Comparison of ENCODE assay signal across 22 cellular contexts in genomic region chr2:150019063-150019462, GRCh38.
"Had no signal": no experiment of that assay in that cellular context is flagged by ENCODE, and none has a peak within 500 bp of the region (broad histone marks: within the 10 kb centered on the region; RNA-seq: fewer than 3 reads in every experiment).

No MANE protein-coding gene starts in this region.

- H3K4me3 Mint-ChIP-seq: natural killer cell treated with Interleukin-12 subunit alpha and Interleukin-12 subunit beta and Interleukin-15 and Interleukin-18, amount 100 ng/mL, for 72 hours; nephron progenitor cell; neural crest cell; stimulated activated effector memory CD8-positive, alpha-beta T cell treated with anti-CD3 and anti-CD28 coated beads, Interleukin-12 subunit alpha, Interleukin-12 subunit beta, amount 100 ng/mL, for 72 hours; stimulated activated naive B cell treated with anti-CD40 and anti-IgM and Interleukin-4, amounts not matched to agents 10 μg/mL and 1 μg/mL and 100 μg/mL, for 72 hours; stimulated activated naive CD8-positive, alpha-beta T cell treated with anti-CD3 and anti-CD28 coated beads, Interleukin-15, Interleukin-2, amounts not matched to agents 100 ng/mL and 50 ng/mL, for 24 hours had no signal

- H3K27me3 Mint-ChIP-seq: natural killer cell treated with Interleukin-12 subunit alpha and Interleukin-12 subunit beta and Interleukin-15 and Interleukin-18, amount 100 ng/mL, for 72 hours; stimulated activated naive B cell treated with anti-CD40 and anti-IgM and Interleukin-4, amounts not matched to agents 10 μg/mL and 1 μg/mL and 100 μg/mL, for 72 hours; stimulated activated naive CD8-positive, alpha-beta T cell treated with anti-CD3 and anti-CD28 coated beads, Interleukin-15, Interleukin-2, amounts not matched to agents 100 ng/mL and 50 ng/mL, for 24 hours had no signal

- ATAC-seq: natural killer cell treated with Interleukin-12 subunit alpha and Interleukin-12 subunit beta and Interleukin-15 and Interleukin-18, amount 100 ng/mL, for 72 hours; pancreas; right cardiac atrium; right lobe of liver; stimulated activated effector memory CD8-positive, alpha-beta T cell treated with anti-CD3 and anti-CD28 coated beads, Interleukin-12 subunit alpha, Interleukin-12 subunit beta, amount 100 ng/mL, for 72 hours; stimulated activated naive B cell treated with anti-CD40 and anti-IgM and Interleukin-4, amounts not matched to agents 10 μg/mL and 1 μg/mL and 100 μg/mL, for 72 hours had no signal

- H3K36me3 Mint-ChIP-seq: natural killer cell treated with Interleukin-12 subunit alpha and Interleukin-12 subunit beta and Interleukin-15 and Interleukin-18, amount 100 ng/mL, for 72 hours; stimulated activated effector memory CD8-positive, alpha-beta T cell treated with anti-CD3 and anti-CD28 coated beads, Interleukin-12 subunit alpha, Interleukin-12 subunit beta, amount 100 ng/mL, for 72 hours; stimulated activated naive B cell treated with anti-CD40 and anti-IgM and Interleukin-4, amounts not matched to agents 10 μg/mL and 1 μg/mL and 100 μg/mL, for 72 hours had no signal

- H3K27ac Mint-ChIP-seq: natural killer cell treated with Interleukin-12 subunit alpha and Interleukin-12 subunit beta and Interleukin-15 and Interleukin-18, amount 100 ng/mL, for 72 hours; nephron progenitor cell; stimulated activated effector memory CD8-positive, alpha-beta T cell treated with anti-CD3 and anti-CD28 coated beads, Interleukin-12 subunit alpha, Interleukin-12 subunit beta, amount 100 ng/mL, for 72 hours; stimulated activated naive B cell treated with anti-CD40 and anti-IgM and Interleukin-4, amounts not matched to agents 10 μg/mL and 1 μg/mL and 100 μg/mL, for 72 hours; stimulated activated naive CD8-positive, alpha-beta T cell treated with anti-CD3 and anti-CD28 coated beads, Interleukin-15, Interleukin-2, amounts not matched to agents 100 ng/mL and 50 ng/mL, for 24 hours had no signal

- H3K4me1 Mint-ChIP-seq: nephron progenitor cell; neural crest cell; stimulated activated effector memory CD8-positive, alpha-beta T cell treated with anti-CD3 and anti-CD28 coated beads, Interleukin-12 subunit alpha, Interleukin-12 subunit beta, amount 100 ng/mL, for 72 hours; stimulated activated naive B cell treated with anti-CD40 and anti-IgM and Interleukin-4, amounts not matched to agents 10 μg/mL and 1 μg/mL and 100 μg/mL, for 72 hours had no signal

- DNase-seq: nephron progenitor cell; nucleus accumbens; pancreas; right cardiac atrium; right lobe of liver; sigmoid colon; small intestine; stimulated activated CD4-positive, alpha-beta T cell treated with anti-CD3 and anti-CD28 coated beads, Interleukin-15, amount 100 ng/mL, for 24 hours; stimulated activated CD4-positive, alpha-beta T cell treated with anti-CD3 and anti-CD28 coated beads, Interleukin-2, amount 100 ng/mL, for 24 hours; stimulated activated CD4-positive, alpha-beta T cell treated with anti-CD3 and anti-CD28 coated beads, Interleukin-2, amount 100 ng/mL, for 48 hours; stimulated activated CD4-positive, alpha-beta T cell treated with anti-CD3 and anti-CD28 coated beads, Interleukin-4, amount 100 ng/mL, for 24 hours; stimulated activated naive B cell treated with anti-CD40 and anti-IgM and Interleukin-4, amounts not matched to agents 10 μg/mL and 1 μg/mL and 100 μg/mL, for 72 hours; stimulated activated naive CD4-positive, alpha-beta T cell treated with Interleukin-2 at 50 U/mL for 16 hours; stomach; thyroid gland; trophoblast cell; upper lobe of left lung had no signal

- H3K9me3 Mint-ChIP-seq: nephron progenitor cell; stimulated activated effector memory CD8-positive, alpha-beta T cell treated with anti-CD3 and anti-CD28 coated beads, Interleukin-12 subunit alpha, Interleukin-12 subunit beta, amount 100 ng/mL, for 72 hours had no signal

- FAIRE-seq: pancreas, small intestine, urothelium cell line had no signal
